Comparison of ENCODE assay signal across 1 cellular context in the genomic region with DNA sequence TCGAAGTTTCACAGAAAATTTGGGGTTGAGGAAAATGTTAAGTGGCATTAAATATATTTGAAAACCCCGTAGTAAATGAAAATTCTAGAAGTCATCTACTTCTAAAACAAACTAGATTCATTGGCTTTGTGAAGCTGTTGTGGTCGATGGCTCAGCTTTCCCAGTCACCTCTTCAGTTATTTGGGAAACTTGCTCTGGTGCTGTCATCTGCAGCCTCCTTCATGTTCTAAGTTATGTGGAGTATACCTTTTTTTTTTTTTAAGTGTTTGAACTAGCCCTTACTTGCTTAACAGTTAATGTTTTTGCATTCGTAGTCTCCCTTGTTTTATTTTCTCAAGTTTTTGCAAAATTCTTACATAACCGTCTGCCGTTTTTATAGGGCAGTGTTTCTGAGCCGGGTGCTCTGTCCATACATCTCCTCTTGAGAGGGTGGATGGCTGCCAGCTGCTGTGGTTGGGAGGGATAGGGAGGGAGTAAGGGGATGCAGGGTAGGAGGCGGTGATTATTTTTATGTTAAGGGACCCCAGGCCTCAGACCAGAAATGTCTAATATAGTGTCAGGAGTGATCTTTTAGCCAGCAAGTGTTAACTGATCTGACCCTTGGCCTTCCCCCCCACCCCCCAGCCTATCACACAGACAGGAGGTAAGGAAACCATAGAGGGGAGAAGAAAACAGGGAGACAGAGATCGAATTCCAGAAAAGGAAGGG.
A peak's percentile ranks its signal among the peaks of the same experiment; 100 is the strongest.
TF ChIP-seq lines count a peak whose summit lies in the region.

No MANE protein-coding gene starts in this region.

TF ChIP-seq in K562, 482 proteins besides CTCF, POLR2A, EP300 and RAD21 (continued from another document and continues in another):
- TF ChIP-seq, protein P1, sequence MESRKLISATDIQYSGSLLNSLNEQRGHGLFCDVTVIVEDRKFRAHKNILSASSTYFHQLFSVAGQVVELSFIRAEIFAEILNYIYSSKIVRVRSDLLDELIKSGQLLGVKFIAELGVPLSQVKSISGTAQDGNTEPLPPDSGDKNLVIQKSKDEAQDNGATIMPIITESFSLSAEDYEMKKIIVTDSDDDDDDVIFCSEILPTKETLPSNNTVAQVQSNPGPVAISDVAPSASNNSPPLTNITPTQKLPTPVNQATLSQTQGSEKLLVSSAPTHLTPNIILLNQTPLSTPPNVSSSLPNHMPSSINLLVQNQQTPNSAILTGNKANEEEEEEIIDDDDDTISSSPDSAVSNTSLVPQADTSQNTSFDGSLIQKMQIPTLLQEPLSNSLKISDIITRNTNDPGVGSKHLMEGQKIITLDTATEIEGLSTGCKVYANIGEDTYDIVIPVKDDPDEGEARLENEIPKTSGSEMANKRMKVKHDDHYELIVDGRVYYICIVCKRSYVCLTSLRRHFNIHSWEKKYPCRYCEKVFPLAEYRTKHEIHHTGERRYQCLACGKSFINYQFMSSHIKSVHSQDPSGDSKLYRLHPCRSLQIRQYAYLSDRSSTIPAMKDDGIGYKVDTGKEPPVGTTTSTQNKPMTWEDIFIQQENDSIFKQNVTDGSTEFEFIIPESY (CRISPR knock-in tag; IDR thresholded peaks at IDR 0.05): no peak
- TF ChIP-seq RBBP5 (IDR thresholded peaks at IDR 0.05; ENCODE audit: borderline replicate concordance, insufficient read depth, low read length, poor library complexity, severe bottlenecking): peak; percentile 18
- TF ChIP-seq, protein P2, sequence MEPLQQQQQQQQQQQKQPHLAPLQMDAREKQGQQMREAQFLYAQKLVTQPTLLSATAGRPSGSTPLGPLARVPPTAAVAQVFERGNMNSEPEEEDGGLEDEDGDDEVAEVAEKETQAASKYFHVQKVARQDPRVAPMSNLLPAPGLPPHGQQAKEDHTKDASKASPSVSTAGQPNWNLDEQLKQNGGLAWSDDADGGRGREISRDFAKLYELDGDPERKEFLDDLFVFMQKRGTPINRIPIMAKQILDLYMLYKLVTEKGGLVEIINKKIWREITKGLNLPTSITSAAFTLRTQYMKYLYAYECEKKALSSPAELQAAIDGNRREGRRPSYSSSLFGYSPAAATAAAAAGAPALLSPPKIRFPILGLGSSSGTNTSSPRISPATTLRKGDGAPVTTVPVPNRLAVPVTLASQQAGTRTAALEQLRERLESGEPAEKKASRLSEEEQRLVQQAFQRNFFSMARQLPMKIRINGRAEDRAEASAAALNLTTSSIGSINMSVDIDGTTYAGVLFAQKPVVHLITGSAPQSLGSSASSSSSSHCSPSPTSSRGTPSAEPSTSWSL (CRISPR knock-in tag; IDR thresholded peaks at IDR 0.05; ENCODE audit: borderline replicate concordance): no peak
- TF ChIP-seq ZKSCAN1 (IDR thresholded peaks at IDR 0.05; ENCODE audit: low read depth, low read length): no peak
- no peak for TF ChIP-seq PRPF4 (IDR thresholded peaks at IDR 0.05; ENCODE audit: insufficient read depth, low read depth, low read length, poor library complexity, severe bottlenecking)
- no peak for TF ChIP-seq ZNF436 (CRISPR knock-in tag; IDR thresholded peaks at IDR 0.05)
- no peak for TF ChIP-seq PHB2 (IDR thresholded peaks at IDR 0.05; ENCODE audit: low read depth)
- TF ChIP-seq ZNF445 (CRISPR knock-in tag; IDR thresholded peaks at IDR 0.05; ENCODE audit: low read depth): no peak
- TF ChIP-seq PCBP2 (IDR thresholded peaks at IDR 0.05; ENCODE audit: low read depth, low read length, poor library complexity, severe bottlenecking): no peak
- no peak for TF ChIP-seq ZNF134 (CRISPR knock-in tag; conservative IDR thresholded peaks at IDR 0.05)
- TF ChIP-seq, protein P3, sequence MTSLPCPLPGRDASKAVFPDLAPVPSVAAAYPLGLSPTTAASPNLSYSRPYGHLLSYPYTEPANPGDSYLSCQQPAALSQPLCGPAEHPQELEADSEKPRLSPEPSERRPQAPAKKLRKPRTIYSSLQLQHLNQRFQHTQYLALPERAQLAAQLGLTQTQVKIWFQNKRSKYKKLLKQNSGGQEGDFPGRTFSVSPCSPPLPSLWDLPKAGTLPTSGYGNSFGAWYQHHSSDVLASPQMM (CRISPR knock-in tag; IDR thresholded peaks at IDR 0.05): no peak
- TF ChIP-seq RHOXF2B (CRISPR knock-in tag; conservative IDR thresholded peaks at IDR 0.05): no peak
- TF ChIP-seq, protein P4, sequence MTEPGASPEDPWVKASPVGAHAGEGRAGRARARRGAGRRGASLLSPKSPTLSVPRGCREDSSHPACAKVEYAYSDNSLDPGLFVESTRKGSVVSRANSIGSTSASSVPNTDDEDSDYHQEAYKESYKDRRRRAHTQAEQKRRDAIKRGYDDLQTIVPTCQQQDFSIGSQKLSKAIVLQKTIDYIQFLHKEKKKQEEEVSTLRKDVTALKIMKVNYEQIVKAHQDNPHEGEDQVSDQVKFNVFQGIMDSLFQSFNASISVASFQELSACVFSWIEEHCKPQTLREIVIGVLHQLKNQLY (CRISPR knock-in tag; conservative IDR thresholded peaks at IDR 0.05): no peak
- TF ChIP-seq, protein P5, sequence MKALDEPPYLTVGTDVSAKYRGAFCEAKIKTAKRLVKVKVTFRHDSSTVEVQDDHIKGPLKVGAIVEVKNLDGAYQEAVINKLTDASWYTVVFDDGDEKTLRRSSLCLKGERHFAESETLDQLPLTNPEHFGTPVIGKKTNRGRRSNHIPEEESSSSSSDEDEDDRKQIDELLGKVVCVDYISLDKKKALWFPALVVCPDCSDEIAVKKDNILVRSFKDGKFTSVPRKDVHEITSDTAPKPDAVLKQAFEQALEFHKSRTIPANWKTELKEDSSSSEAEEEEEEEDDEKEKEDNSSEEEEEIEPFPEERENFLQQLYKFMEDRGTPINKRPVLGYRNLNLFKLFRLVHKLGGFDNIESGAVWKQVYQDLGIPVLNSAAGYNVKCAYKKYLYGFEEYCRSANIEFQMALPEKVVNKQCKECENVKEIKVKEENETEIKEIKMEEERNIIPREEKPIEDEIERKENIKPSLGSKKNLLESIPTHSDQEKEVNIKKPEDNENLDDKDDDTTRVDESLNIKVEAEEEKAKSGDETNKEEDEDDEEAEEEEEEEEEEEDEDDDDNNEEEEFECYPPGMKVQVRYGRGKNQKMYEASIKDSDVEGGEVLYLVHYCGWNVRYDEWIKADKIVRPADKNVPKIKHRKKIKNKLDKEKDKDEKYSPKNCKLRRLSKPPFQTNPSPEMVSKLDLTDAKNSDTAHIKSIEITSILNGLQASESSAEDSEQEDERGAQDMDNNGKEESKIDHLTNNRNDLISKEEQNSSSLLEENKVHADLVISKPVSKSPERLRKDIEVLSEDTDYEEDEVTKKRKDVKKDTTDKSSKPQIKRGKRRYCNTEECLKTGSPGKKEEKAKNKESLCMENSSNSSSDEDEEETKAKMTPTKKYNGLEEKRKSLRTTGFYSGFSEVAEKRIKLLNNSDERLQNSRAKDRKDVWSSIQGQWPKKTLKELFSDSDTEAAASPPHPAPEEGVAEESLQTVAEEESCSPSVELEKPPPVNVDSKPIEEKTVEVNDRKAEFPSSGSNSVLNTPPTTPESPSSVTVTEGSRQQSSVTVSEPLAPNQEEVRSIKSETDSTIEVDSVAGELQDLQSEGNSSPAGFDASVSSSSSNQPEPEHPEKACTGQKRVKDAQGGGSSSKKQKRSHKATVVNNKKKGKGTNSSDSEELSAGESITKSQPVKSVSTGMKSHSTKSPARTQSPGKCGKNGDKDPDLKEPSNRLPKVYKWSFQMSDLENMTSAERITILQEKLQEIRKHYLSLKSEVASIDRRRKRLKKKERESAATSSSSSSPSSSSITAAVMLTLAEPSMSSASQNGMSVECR (CRISPR knock-in tag; IDR thresholded peaks at IDR 0.05): no peak
- TF ChIP-seq NFRKB (IDR thresholded peaks at IDR 0.05; ENCODE audit: low read depth): no peak
- no peak for TF ChIP-seq ZNF586 (CRISPR knock-in tag; conservative IDR thresholded peaks at IDR 0.05)
- TF ChIP-seq, protein P6, sequence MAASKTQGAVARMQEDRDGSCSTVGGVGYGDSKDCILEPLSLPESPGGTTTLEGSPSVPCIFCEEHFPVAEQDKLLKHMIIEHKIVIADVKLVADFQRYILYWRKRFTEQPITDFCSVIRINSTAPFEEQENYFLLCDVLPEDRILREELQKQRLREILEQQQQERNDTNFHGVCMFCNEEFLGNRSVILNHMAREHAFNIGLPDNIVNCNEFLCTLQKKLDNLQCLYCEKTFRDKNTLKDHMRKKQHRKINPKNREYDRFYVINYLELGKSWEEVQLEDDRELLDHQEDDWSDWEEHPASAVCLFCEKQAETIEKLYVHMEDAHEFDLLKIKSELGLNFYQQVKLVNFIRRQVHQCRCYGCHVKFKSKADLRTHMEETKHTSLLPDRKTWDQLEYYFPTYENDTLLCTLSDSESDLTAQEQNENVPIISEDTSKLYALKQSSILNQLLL (CRISPR knock-in tag; IDR thresholded peaks at IDR 0.05; ENCODE audit: borderline replicate concordance): no peak
- TF ChIP-seq MECOM (CRISPR knock-in tag; IDR thresholded peaks at IDR 0.05): no peak
- no peak for TF ChIP-seq GATA2 (CRISPR knock-in tag; IDR thresholded peaks at IDR 0.05)
- TF ChIP-seq BCOR (IDR thresholded peaks at IDR 0.05): no peak
- no peak for TF ChIP-seq ZNF584 (CRISPR knock-in tag; IDR thresholded peaks at IDR 0.05; ENCODE audit: low read depth)
- TF ChIP-seq MYBL2 (IDR thresholded peaks at IDR 0.05; ENCODE audit: low read depth): no peak
- TF ChIP-seq MYBL2 (CRISPR knock-in tag; IDR thresholded peaks at IDR 0.05; ENCODE audit: borderline replicate concordance): no peak
- TF ChIP-seq SIRT6 (IDR thresholded peaks at IDR 0.05; ENCODE audit: low read depth, low read length): no peak
- no peak for TF ChIP-seq ZSCAN32 (CRISPR knock-in tag; IDR thresholded peaks at IDR 0.05)
- no peak for TF ChIP-seq TCFL5 (CRISPR knock-in tag; conservative IDR thresholded peaks at IDR 0.05)
- 0 out of 2 replicates have a peak, but pooled peaks have one; percentile 19 for TF ChIP-seq DPF2 (IDR thresholded peaks at IDR 0.05)
- TF ChIP-seq PRMT5 (CRISPR knock-in tag; IDR thresholded peaks at IDR 0.05): no peak
- TF ChIP-seq TGIF2 (CRISPR knock-in tag; IDR thresholded peaks at IDR 0.05): no peak
- TF ChIP-seq FUS (optimal IDR thresholded peaks at IDR 0.05; ENCODE audit: low read depth, low read length): no peak
- TF ChIP-seq ZNF444 (CRISPR knock-in tag; IDR thresholded peaks at IDR 0.05): no peak
- TF ChIP-seq BRD4 (IDR thresholded peaks at IDR 0.05): no peak
- no peak for TF ChIP-seq ZNF76 (CRISPR knock-in tag; IDR thresholded peaks at IDR 0.05; ENCODE audit: borderline replicate concordance)
- TF ChIP-seq, protein P7, sequence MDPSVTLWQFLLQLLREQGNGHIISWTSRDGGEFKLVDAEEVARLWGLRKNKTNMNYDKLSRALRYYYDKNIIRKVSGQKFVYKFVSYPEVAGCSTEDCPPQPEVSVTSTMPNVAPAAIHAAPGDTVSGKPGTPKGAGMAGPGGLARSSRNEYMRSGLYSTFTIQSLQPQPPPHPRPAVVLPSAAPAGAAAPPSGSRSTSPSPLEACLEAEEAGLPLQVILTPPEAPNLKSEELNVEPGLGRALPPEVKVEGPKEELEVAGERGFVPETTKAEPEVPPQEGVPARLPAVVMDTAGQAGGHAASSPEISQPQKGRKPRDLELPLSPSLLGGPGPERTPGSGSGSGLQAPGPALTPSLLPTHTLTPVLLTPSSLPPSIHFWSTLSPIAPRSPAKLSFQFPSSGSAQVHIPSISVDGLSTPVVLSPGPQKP (CRISPR knock-in tag; IDR thresholded peaks at IDR 0.05): no peak
- no peak for TF ChIP-seq PURB (CRISPR knock-in tag; IDR thresholded peaks at IDR 0.05; ENCODE audit: low read depth)
- TF ChIP-seq, protein P8, sequence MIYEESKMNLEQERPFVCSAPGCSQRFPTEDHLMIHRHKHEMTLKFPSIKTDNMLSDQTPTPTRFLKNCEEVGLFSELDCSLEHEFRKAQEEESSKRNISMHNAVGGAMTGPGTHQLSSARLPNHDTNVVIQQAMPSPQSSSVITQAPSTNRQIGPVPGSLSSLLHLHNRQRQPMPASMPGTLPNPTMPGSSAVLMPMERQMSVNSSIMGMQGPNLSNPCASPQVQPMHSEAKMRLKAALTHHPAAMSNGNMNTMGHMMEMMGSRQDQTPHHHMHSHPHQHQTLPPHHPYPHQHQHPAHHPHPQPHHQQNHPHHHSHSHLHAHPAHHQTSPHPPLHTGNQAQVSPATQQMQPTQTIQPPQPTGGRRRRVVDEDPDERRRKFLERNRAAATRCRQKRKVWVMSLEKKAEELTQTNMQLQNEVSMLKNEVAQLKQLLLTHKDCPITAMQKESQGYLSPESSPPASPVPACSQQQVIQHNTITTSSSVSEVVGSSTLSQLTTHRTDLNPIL (CRISPR knock-in tag; IDR thresholded peaks at IDR 0.05): no peak
- peak; percentile 43; the same call in 1 of the 2 replicates for TF ChIP-seq ZBTB7A (IDR thresholded peaks at IDR 0.05; ENCODE audit: borderline replicate concordance, control insufficient read depth, low read depth, low read length)
- TF ChIP-seq, protein P9, sequence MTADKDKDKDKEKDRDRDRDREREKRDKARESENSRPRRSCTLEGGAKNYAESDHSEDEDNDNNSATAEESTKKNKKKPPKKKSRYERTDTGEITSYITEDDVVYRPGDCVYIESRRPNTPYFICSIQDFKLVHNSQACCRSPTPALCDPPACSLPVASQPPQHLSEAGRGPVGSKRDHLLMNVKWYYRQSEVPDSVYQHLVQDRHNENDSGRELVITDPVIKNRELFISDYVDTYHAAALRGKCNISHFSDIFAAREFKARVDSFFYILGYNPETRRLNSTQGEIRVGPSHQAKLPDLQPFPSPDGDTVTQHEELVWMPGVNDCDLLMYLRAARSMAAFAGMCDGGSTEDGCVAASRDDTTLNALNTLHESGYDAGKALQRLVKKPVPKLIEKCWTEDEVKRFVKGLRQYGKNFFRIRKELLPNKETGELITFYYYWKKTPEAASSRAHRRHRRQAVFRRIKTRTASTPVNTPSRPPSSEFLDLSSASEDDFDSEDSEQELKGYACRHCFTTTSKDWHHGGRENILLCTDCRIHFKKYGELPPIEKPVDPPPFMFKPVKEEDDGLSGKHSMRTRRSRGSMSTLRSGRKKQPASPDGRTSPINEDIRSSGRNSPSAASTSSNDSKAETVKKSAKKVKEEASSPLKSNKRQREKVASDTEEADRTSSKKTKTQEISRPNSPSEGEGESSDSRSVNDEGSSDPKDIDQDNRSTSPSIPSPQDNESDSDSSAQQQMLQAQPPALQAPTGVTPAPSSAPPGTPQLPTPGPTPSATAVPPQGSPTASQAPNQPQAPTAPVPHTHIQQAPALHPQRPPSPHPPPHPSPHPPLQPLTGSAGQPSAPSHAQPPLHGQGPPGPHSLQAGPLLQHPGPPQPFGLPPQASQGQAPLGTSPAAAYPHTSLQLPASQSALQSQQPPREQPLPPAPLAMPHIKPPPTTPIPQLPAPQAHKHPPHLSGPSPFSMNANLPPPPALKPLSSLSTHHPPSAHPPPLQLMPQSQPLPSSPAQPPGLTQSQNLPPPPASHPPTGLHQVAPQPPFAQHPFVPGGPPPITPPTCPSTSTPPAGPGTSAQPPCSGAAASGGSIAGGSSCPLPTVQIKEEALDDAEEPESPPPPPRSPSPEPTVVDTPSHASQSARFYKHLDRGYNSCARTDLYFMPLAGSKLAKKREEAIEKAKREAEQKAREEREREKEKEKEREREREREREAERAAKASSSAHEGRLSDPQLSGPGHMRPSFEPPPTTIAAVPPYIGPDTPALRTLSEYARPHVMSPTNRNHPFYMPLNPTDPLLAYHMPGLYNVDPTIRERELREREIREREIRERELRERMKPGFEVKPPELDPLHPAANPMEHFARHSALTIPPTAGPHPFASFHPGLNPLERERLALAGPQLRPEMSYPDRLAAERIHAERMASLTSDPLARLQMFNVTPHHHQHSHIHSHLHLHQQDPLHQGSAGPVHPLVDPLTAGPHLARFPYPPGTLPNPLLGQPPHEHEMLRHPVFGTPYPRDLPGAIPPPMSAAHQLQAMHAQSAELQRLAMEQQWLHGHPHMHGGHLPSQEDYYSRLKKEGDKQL (CRISPR knock-in tag; IDR thresholded peaks at IDR 0.05; ENCODE audit: borderline replicate concordance): no peak
